ENCODE assay signal across 21 cellular contexts in the genomic region with DNA sequence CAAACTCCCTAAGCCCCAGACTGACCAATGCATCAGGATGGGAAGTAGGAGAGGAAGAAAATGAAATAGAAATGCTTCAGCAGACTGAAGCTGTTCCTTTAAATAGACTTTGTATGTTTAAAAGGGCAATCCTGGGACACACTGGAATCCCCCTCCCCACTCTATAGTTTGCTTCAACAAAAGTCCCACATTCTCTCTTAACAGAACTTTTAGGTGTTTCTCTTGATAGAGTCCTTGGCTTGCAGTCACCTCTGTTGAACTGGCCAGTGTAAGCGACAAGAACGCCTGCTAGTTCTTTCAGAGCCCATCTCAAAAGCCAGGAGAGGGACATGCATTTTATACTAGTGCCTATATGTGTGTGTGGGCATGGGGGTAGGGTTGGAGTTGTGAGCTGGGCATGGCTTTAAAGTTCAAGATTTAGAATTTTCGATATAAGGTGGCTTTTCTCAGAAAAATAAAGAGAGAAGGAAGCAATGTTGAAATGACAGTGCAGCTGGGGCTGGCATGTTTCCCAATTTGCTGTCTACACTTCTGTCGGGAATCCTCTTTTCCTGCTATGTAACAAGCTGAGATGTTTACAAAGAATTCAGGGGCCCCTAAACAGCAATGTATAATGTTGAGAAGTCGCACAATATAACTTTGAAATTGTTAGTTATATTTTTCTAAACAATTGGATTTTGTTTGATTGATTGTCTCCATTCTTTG. TPM values are rescaled to one million over a fixed set of nuclear protein-coding genes. Genes with fewer than 3 reads are reported as not detected.
A peak's percentile ranks its signal among the peaks of the same experiment; 100 is the strongest.
DNase-seq lines count a peak whose midpoint lies in the region; ATAC-seq and TF ChIP-seq lines count a peak whose summit lies in the region.
"Had no signal": no experiment of that assay in that cellular context is flagged by ENCODE, and none has a peak within 500 bp of the region (broad histone marks: within the 10 kb centered on the region; RNA-seq: fewer than 3 reads in every experiment).

No MANE protein-coding gene starts in this region.

- H3K4me1 Mint-ChIP-seq in type B pancreatic cell (ENCODE audit: unreplicated experiment), result peaks cover 17% of the 10 kb centered on the region
- H3K4me1 Mint-ChIP-seq: stimulated activated effector memory CD8-positive, alpha-beta T cell treated with anti-CD3 and anti-CD28 coated beads, Interleukin-12 subunit alpha, Interleukin-12 subunit beta, amount 100 ng/mL, for 72 hours had no signal

- H3K27me3 Mint-ChIP-seq in type B pancreatic cell, result peaks cover 97% of the 10 kb centered on the region

- H3K9me3 ChIP-seq in cardiac muscle cell (ENCODE audit: low read depth) (no peaks in the 10 kb centered on the region), left ventricle myocardium inferior (replicated peaks) (no peaks in the 10 kb centered on the region)
- H3K9me3 ChIP-seq: ascending aorta, SJCRH30, thyroid gland had no signal

- no peaks in the 10 kb centered on the region for H3K9me3 Mint-ChIP-seq in type B pancreatic cell
- H3K9me3 Mint-ChIP-seq: stimulated activated effector memory CD8-positive, alpha-beta T cell treated with anti-CD3 and anti-CD28 coated beads, Interleukin-12 subunit alpha, Interleukin-12 subunit beta, amount 100 ng/mL, for 72 hours had no signal

- H3K27me3 ChIP-seq in cardiac muscle cell (peaks cover 21% of the 10 kb centered on the region), left ventricle myocardium inferior (ENCODE audit: low read depth) (peaks cover 85% of the 10 kb centered on the region)
- H3K27me3 ChIP-seq: ascending aorta had no signal

- intact Hi-C loops in Right ventricle myocardium inferior (cut with DNase I) (loop anchor here (2.0 kb wide), 3 partner anchors 123 to 267 kb away; no protein-coding TSS in a partner anchor), left ventricle myocardium inferior (cut with micrococcal nuclease) (no loop called here)

- H3K27ac ChIP-seq in cardiac muscle cell (peak overlapping the region; percentile 95), left ventricle myocardium inferior (replicated peaks) (peak overlapping the region; percentile 92)
- H3K27ac ChIP-seq: ascending aorta, prostate gland, SJCRH30, thyroid gland had no signal

- peaks cover 15% of the 10 kb centered on the region for H3K36me3 ChIP-seq in cardiac muscle cell
- H3K36me3 ChIP-seq in left ventricle myocardium inferior, result peaks cover 12% of the 10 kb centered on the region
- H3K36me3 ChIP-seq: ascending aorta, prostate gland, SJCRH30, thyroid gland had no signal

- peak overlapping the region; percentile 6 for H3K4me3 Mint-ChIP-seq in type B pancreatic cell
- H3K4me3 Mint-ChIP-seq: stimulated activated effector memory CD8-positive, alpha-beta T cell treated with anti-CD3 and anti-CD28 coated beads, Interleukin-12 subunit alpha, Interleukin-12 subunit beta, amount 100 ng/mL, for 72 hours had no signal

- H3K27ac Mint-ChIP-seq in type B pancreatic cell, result no peak overlapping the region
- H3K27ac Mint-ChIP-seq: activated CD4-positive, alpha-beta T cell treated with anti-CD3 and anti-CD28 coated beads, Interleukin-2, amount 10 ng/mL, durations not matched to agents 7 days and 5 days; stimulated activated effector memory CD8-positive, alpha-beta T cell treated with anti-CD3 and anti-CD28 coated beads, Interleukin-12 subunit alpha, Interleukin-12 subunit beta, amount 100 ng/mL, for 72 hours had no signal

- DNase-seq in cardiac muscle cell (ENCODE audit: low read depth in 1 of 2, low spot score in 1 of 2) (peak in 1 of 2 donors; percentile 67), Right ventricle myocardium inferior (ENCODE audit: missing footprints) (no peak), OCI-M1 (lab: John Stamatoyannopoulos, UW) (peak; percentile 36), left ventricle myocardium inferior (no peak), type B pancreatic cell (ENCODE audit: extremely low spot score, unreplicated experiment) (no peak), islet precursor cell (no peak), hypothalamus (lab: John Stamatoyannopoulos, UW) (no peak)
- DNase-seq in stimulated activated CD4-positive, alpha-beta T cell treated with anti-CD3 and anti-CD28 coated beads, Interleukin-1b, Interleukin-23, amount 100 ng/mL, for 48 hours, result no peak
- DNase-seq: activated CD4-positive, alpha-beta T cell treated with anti-CD3 and anti-CD28 coated beads, Interleukin-2, amount 10 ng/mL, durations not matched to agents 7 days and 5 days; activated CD8-positive, alpha-beta memory T cell treated with anti-CD3 and anti-CD28 coated beads, Interleukin-2, amount 50 U/mL, for 48 hours; foreskin melanocyte; GOT3; naive thymus-derived CD8-positive, alpha-beta T cell; NCI-H1436; NCI-H345; SJCRH30; thyroid gland had no signal

- peaks cover 16% of the 10 kb centered on the region for H3K4me1 ChIP-seq in cardiac muscle cell (ENCODE audit: low read depth)
- H3K4me1 ChIP-seq in left ventricle myocardium inferior, result peaks cover 62% of the 10 kb centered on the region
- H3K4me1 ChIP-seq: ascending aorta, prostate gland, SJCRH30 had no signal

- TF ChIP-seq CTCF in cardiac muscle cell (IDR thresholded peaks at IDR 0.05; ENCODE audit: low read depth, low read length) (no peak), left ventricle myocardium inferior (IDR thresholded peaks at IDR 0.05; ENCODE audit: borderline replicate concordance) (no peak), type B pancreatic cell (conservative IDR thresholded peaks at IDR 0.05) (no peak)

- ATAC-seq in Right ventricle myocardium inferior, result no peak
- ATAC-seq: naive thymus-derived CD8-positive, alpha-beta T cell; stimulated activated effector memory CD8-positive, alpha-beta T cell treated with anti-CD3 and anti-CD28 coated beads, Interleukin-12 subunit alpha, Interleukin-12 subunit beta, amount 100 ng/mL, for 72 hours had no signal

- H3K4me3 ChIP-seq in cardiac muscle cell (peak overlapping the region; percentile 86), left ventricle myocardium inferior (peak overlapping the region; percentile 73)
- H3K4me3 ChIP-seq: ascending aorta, prostate gland, thyroid gland had no signal

- H3K36me3 Mint-ChIP-seq in type B pancreatic cell, result no peaks in the 10 kb centered on the region
- H3K36me3 Mint-ChIP-seq: stimulated activated effector memory CD8-positive, alpha-beta T cell treated with anti-CD3 and anti-CD28 coated beads, Interleukin-12 subunit alpha, Interleukin-12 subunit beta, amount 100 ng/mL, for 72 hours had no signal

RNA-seq across cellular contexts. Expression of a gene that starts 2.1 kb away (rescaled TPM):
- total RNA-seq in cardiac muscle cell (240 and 482 TPM in 2 replicates), Right ventricle myocardium inferior (138 TPM), left ventricle myocardium inferior (83.9 TPM), type B pancreatic cell (ENCODE audit: low replicate concordance) (0.46 and 0.48 TPM in 2 replicates)
- 25.0 and 40.1 TPM in 2 replicates for polyA plus RNA-seq in cardiac muscle cell
- total RNA-seq: ascending aorta; lung microvascular endothelial cell; naive thymus-derived CD8-positive, alpha-beta T cell had no signal
- polyA plus RNA-seq: naive thymus-derived CD8-positive, alpha-beta T cell had no signal

Comparison
In these comparisons a context has a peak if more than half of its experiments do, and no peak if none do; other contexts are left out.
1. RNA of a gene that starts 2.1 kb away (total RNA-seq): 240 to 482 TPM in cardiac muscle cell, 138 TPM in Right ventricle myocardium inferior (single experiment) and 83.9 TPM in left ventricle myocardium inferior (single experiment); 0.46 to 0.48 TPM in type B pancreatic cell; every median in the first group is over 10 times any median in the second.